ENCODE assay signal across 9 cellular contexts in genomic region chr6:75349262-75349984, GRCh38.
DNase-seq lines count a peak whose midpoint lies in the region; ATAC-seq, FAIRE-seq and TF ChIP-seq lines count a peak whose summit lies in the region.
"Had no signal": no experiment of that assay in that cellular context is flagged by ENCODE, and none has a peak within 500 bp of the region (broad histone marks: within the 10 kb centered on the region; RNA-seq: fewer than 3 reads in every experiment).

No MANE protein-coding gene starts in this region.

- no peak for ATAC-seq in GM21723 (IDR thresholded peaks at IDR 0.05; ENCODE audit: unreplicated experiment)

- peak overlapping the region; percentile 6 for H3K27ac ChIP-seq in endothelial cell of umbilical vein (ENCODE audit: insufficient read depth, low read depth, low read length)
- H3K27ac ChIP-seq: neutrophil had no signal

- peak; percentile 19 for DNase-seq in COR-L47 (lab: John Stamatoyannopoulos, UW)
- peak; percentile 88 for DNase-seq in endothelial cell of umbilical vein (ENCODE audit: low read depth, low spot score)
- no peak for DNase-seq in NK-92 treated with Interleukin-12 subunit alpha and Interleukin-12 subunit beta, amount 100 ng/mL, for 24 hours (lab: John Stamatoyannopoulos, UW)
- no peak for DNase-seq in activated T-cell treated with anti-CD3 and anti-CD28 coated beads, Interleukin-2, amount 50 U/mL, for 48 hours
- DNase-seq in occipital lobe (lab: John Stamatoyannopoulos, UW) = no peak

- H3K9me3 Mint-ChIP-seq in nephron = no peaks in the 10 kb centered on the region

- TF ChIP-seq POLR2A in endothelial cell of umbilical vein (IDR thresholded peaks at IDR 0.05; ENCODE audit: low read depth, low read length) = no peak

- no peaks in the 10 kb centered on the region for H3K27me3 ChIP-seq in endothelial cell of umbilical vein (ENCODE audit: control insufficient read depth in 2 of 2, insufficient read depth in 2 of 2, low read length in 2 of 2)

- H3K4me1 Mint-ChIP-seq in nephron = peaks cover 42% of the 10 kb centered on the region

- H3K9ac ChIP-seq in endothelial cell of umbilical vein (replicated peaks; ENCODE audit: extremely low read depth, insufficient read depth, low read length) = peak overlapping the region; percentile 28

- H4K20me1 ChIP-seq in endothelial cell of umbilical vein (replicated peaks; ENCODE audit: control insufficient read depth, extremely low read depth, insufficient read depth, low read length) = no peaks in the 10 kb centered on the region

- dilution Hi-C loops in endothelial cell of umbilical vein (cut with MboI; ENCODE audit: extremely low pct_ligation_motif_present, low sequenced_read_pairs) = no loop called here

- no peak for TF ChIP-seq EP300 in Ishikawa (IDR thresholded peaks at IDR 0.05; ENCODE audit: borderline replicate concordance)

- CTCF ChIA-PET in endothelial cell of umbilical vein (lab: Charles Lee) = interaction anchor here (0.7 to 1.8 kb wide), 10 partner anchors 11 to 244 kb away, joined by 3 to 8 read pairs (median 3); no protein-coding TSS in a partner anchor

- H2AFZ ChIP-seq in endothelial cell of umbilical vein (ENCODE audit: low read depth, low read length) = peak overlapping the region; percentile 98

- no peaks in the 10 kb centered on the region for H3K9me1 ChIP-seq in endothelial cell of umbilical vein (replicated peaks; ENCODE audit: control insufficient read depth, extremely low read depth, insufficient read depth, low read length)

- intact Hi-C loops in endothelial cell of umbilical vein (cut with micrococcal nuclease) = loop anchor here (5.0 kb wide), 1 partner anchor 52 kb away; no protein-coding TSS in a partner anchor

- no TSS peak for BruUV-seq in endothelial cell of umbilical vein (replicated peaks; lab: Mats Ljungman, UMichigan)

- H3K4me2 ChIP-seq in endothelial cell of umbilical vein (ENCODE audit: insufficient read depth, low read length) = peak overlapping the region; percentile 91

- TF ChIP-seq CTCF in endothelial cell of umbilical vein (IDR thresholded peaks at IDR 0.05; ENCODE audit: extremely low read depth in 1 of 2, insufficient read depth in 1 of 2, low read depth in 1 of 2, low read length in 2 of 2) (peak; percentile 11 to 43), nephron (IDR thresholded peaks at IDR 0.05; ENCODE audit: unreplicated experiment in 3 of 3) (no peak)

- peaks cover 3% of the 10 kb centered on the region for H3K27me3 Mint-ChIP-seq in nephron (ENCODE audit: low read depth)

- H3K4me1 ChIP-seq in endothelial cell of umbilical vein (ENCODE audit: control insufficient read depth, extremely low read depth, insufficient read depth, low read length) = peaks cover 13% of the 10 kb centered on the region

- H3K9me3 ChIP-seq in endothelial cell of umbilical vein (replicated peaks; ENCODE audit: control insufficient read depth, insufficient read depth, low read length) = no peaks in the 10 kb centered on the region
- H3K9me3 ChIP-seq: neutrophil had no signal

- peak overlapping the region; percentile 65 to 95 (median 94) for H3K27ac Mint-ChIP-seq in nephron

- POLR2A ChIA-PET in endothelial cell of umbilical vein (lab: Charles Lee) = no interaction called here

- TF ChIP-seq RAD21 in Ishikawa (IDR thresholded peaks at IDR 0.05; ENCODE audit: low read depth) = peak; percentile 24; the same call in 1 of the 2 replicates

- H3K36me3 ChIP-seq in endothelial cell of umbilical vein (ENCODE audit: control insufficient read depth in 2 of 2, extremely low read depth in 1 of 2, insufficient read depth in 2 of 2, low read length in 2 of 2) = no peaks in the 10 kb centered on the region
- H3K36me3 ChIP-seq: neutrophil had no signal

- H3K79me2 ChIP-seq in endothelial cell of umbilical vein (ENCODE audit: control insufficient read depth, insufficient read depth, low read length) = no peaks in the 10 kb centered on the region

- peak overlapping the region; percentile 8 to 56 (median 13) for H3K4me3 ChIP-seq in endothelial cell of umbilical vein (replicated peaks in 1 of 3; ENCODE audit: insufficient read depth in 1 of 3, low read depth in 1 of 3, low read length in 3 of 3)

- H3K4me3 Mint-ChIP-seq in nephron = peak overlapping the region; percentile 71 to 81 (median 72)

- no peaks in the 10 kb centered on the region for H3K36me3 Mint-ChIP-seq in nephron (ENCODE audit: low read depth)

- FAIRE-seq in endothelial cell of umbilical vein (lab: Jason Lieb, UNC) = peak; percentile 91

TF ChIP-seq in Ishikawa, 13 proteins besides CTCF, POLR2A, EP300 and RAD21:
- TF ChIP-seq CEBPB (IDR thresholded peaks at IDR 0.05) (no peak), EGR1 (IDR thresholded peaks at IDR 0.05) (no peak), TAF1 (IDR thresholded peaks at IDR 0.05; ENCODE audit: low read depth) (0 out of 2 replicates have a peak, but pooled peaks have one; percentile 21), TCF12 (IDR thresholded peaks at IDR 0.05; ENCODE audit: low read depth) (0 out of 2 replicates have a peak, but pooled peaks have one; percentile 14), NFIC (IDR thresholded peaks at IDR 0.05) (0 out of 2 replicates have a peak, but pooled peaks have one; percentile 12)
TF ChIP-seq in Ishikawa: peak in this region for 3.

TF ChIP-seq in endothelial cell of umbilical vein, 7 proteins besides CTCF, POLR2A, EP300 and RAD21:
- TF ChIP-seq EZH2 (IDR thresholded peaks at IDR 0.05; ENCODE audit: borderline replicate concordance, low read depth, low read length, severe bottlenecking) (no peak), MYC (IDR thresholded peaks at IDR 0.05; ENCODE audit: low read depth, low read length) (no peak), GATA2 (IDR thresholded peaks at IDR 0.05; ENCODE audit: insufficient read depth, insufficient read length, low read depth, low read length) (no peak), FOS (IDR thresholded peaks at IDR 0.05; ENCODE audit: borderline replicate concordance, insufficient read depth, low read length) (no peak), JUN (IDR thresholded peaks at IDR 0.05; ENCODE audit: borderline replicate concordance, insufficient read depth, insufficient read length, low read depth) (no peak), POLR2AphosphoS5 (IDR thresholded peaks at IDR 0.05; ENCODE audit: insufficient read depth, low read depth, low read length) (no peak), MAX (IDR thresholded peaks at IDR 0.05; ENCODE audit: insufficient read depth, insufficient read length) (no peak)

Comparison
In these comparisons a context has a peak if more than half of its experiments do, and no peak if none do; other contexts are left out.
1. DNase-seq: peak in COR-L47 (single experiment) and endothelial cell of umbilical vein (single experiment); none in NK-92 treated with Interleukin-12 subunit alpha and Interleukin-12 subunit beta, amount 100 ng/mL, for 24 hours (single experiment), activated T-cell treated with anti-CD3 and anti-CD28 coated beads, Interleukin-2, amount 50 U/mL, for 48 hours (0 of 2) and occipital lobe (single experiment).
2. CTCF ChIP-seq: peak in endothelial cell of umbilical vein (2 of 2); none in nephron (0 of 3).